ENCODE assay signal across 8 cellular contexts in the genomic region with DNA sequence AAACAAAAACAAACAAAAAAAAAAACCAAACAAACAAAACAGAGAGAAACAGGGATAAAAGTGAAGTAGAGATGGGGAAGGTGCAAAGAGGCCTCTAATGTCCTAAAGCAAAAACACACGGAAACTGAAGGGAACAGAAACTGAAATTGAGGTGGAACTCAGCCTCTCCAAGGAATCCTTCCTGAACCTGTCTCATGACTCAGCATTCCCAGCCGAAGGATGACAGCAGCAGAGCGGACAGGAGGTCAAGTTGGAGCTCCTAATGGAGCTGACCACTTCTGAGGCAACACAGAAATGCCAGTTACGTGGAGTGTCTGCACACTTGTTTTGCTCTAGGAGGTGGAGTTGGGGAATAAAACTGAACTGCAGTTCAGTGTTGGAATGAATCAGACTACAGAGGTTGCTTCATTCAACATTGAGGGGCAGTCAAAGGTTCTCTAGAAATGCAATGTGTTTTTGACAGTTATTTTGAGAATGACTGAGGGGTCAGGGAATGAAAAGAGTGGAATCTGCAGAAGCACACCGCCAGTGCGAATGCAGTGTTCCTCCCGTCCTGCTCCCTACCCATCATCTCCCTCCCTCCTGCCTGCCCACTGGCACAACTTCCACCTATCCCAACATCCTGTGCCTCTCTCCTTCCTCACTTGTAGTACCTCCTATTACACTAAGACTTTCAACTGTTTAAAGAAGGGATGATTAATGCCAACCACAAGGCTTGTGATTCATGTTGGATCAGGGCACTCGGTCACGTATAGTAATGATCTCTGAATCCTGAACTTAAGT. TPM values are rescaled to one million over a fixed set of nuclear protein-coding genes. Genes with fewer than 3 reads are reported as not detected.
DNase-seq lines count a peak whose midpoint lies in the region; ATAC-seq lines count a peak whose summit lies in the region.

No MANE protein-coding gene starts in this region.

- H3K9me3 Mint-ChIP-seq in CD8-positive, alpha-beta memory T cell: no peaks in the 10 kb centered on the region

- H3K4me1 ChIP-seq in CD8-positive, alpha-beta memory T cell (ENCODE audit: insufficient read depth, low read length): peaks cover 34% of the 10 kb centered on the region

- H3K4me3 ChIP-seq in CD8-positive, alpha-beta memory T cell (ENCODE audit: low read length): no peak overlapping the region

- no peaks in the 10 kb centered on the region for H3K36me3 ChIP-seq in CD8-positive, alpha-beta memory T cell (ENCODE audit: insufficient read depth, low read length)

- CTCF ChIA-PET in CD8-positive, alpha-beta memory T cell (lab: Charles Lee): no interaction called here

- H3K4me1 Mint-ChIP-seq in CD8-positive, alpha-beta memory T cell: peaks cover 59 to 86% (median 84%) of the 10 kb centered on the region in 3 donors

- POLR2A ChIA-PET in CD8-positive, alpha-beta memory T cell (lab: Charles Lee): no interaction called here

- peaks cover 0 to 11% (median 7%) of the 10 kb centered on the region in 3 donors for H3K36me3 Mint-ChIP-seq in CD8-positive, alpha-beta memory T cell

- ATAC-seq in GM18861 (IDR thresholded peaks at IDR 0.05; ENCODE audit: unreplicated experiment): no peak

- H3K27ac ChIP-seq in CD8-positive, alpha-beta memory T cell (ENCODE audit: low read depth, low read length): no peak overlapping the region

- H3K27me3 ChIP-seq in CD8-positive, alpha-beta memory T cell (ENCODE audit: insufficient read depth, low read length, poor library complexity, severe bottlenecking): no peaks in the 10 kb centered on the region

- peak overlapping the region in 2 of 8 donors; percentile 19 to 75 for H3K27ac Mint-ChIP-seq in CD8-positive, alpha-beta memory T cell

- H3K4me3 Mint-ChIP-seq in CD8-positive, alpha-beta memory T cell: peak overlapping the region in 1 of 7 donors; percentile 37

- no peaks in the 10 kb centered on the region for H3K9me3 ChIP-seq in CD8-positive, alpha-beta memory T cell (ENCODE audit: low read length)

- no peaks in the 10 kb centered on the region for H3K27me3 Mint-ChIP-seq in CD8-positive, alpha-beta memory T cell

- DNase-seq in AG08395 (ENCODE audit: low spot score): peak; percentile 55
- peak; percentile 61 for DNase-seq in HK-2 (ENCODE audit: unreplicated experiment)
- DNase-seq in amniotic epithelial cell (ENCODE audit: low read depth): peak; percentile 96
- DNase-seq in kidney tubule cell (ENCODE audit: low spot score): peak; percentile 95
- no peak for DNase-seq in NCI-H2029 (lab: John Stamatoyannopoulos, UW)
- DNase-seq in CD8-positive, alpha-beta memory T cell: no peak
- no peak for DNase-seq in HUDEP-2 (lab: John Stamatoyannopoulos, UW; ENCODE audit: unreplicated experiment in 76 of 76)

RNA-seq across cellular contexts. Expression of gene UBE2O, which starts 6.3 kb away (rescaled TPM):
- 10 to 100 TPM; 33.6 to 35.0 TPM for total RNA-seq in CD8-positive, alpha-beta memory T cell
- 14.9 TPM for polyA plus RNA-seq in CD8-positive, alpha-beta memory T cell

RNA-seq across cellular contexts. Expression of gene AANAT, which starts 20.8 kb away (rescaled TPM):
- total RNA-seq in CD8-positive, alpha-beta memory T cell: not detected
- polyA plus RNA-seq in CD8-positive, alpha-beta memory T cell: not detected

RNA-seq across cellular contexts. Expression of gene RHBDF2, which starts 54.6 kb away (rescaled TPM):
- total RNA-seq in CD8-positive, alpha-beta memory T cell: 10 to 100 TPM; 38.2 to 42.5 TPM
- polyA plus RNA-seq in CD8-positive, alpha-beta memory T cell: 38.4 TPM

Comparison
In these comparisons a context has a peak if more than half of its experiments do, and no peak if none do; other contexts are left out.
1. DNase-seq: peak in AG08395 (single experiment), HK-2 (single experiment), amniotic epithelial cell (single experiment) and kidney tubule cell (single experiment); none in NCI-H2029 (single experiment), CD8-positive, alpha-beta memory T cell (0 of 5) and HUDEP-2 (0 of 76).